Comparison of ENCODE assay signal across 8 cellular contexts in the genomic region with DNA sequence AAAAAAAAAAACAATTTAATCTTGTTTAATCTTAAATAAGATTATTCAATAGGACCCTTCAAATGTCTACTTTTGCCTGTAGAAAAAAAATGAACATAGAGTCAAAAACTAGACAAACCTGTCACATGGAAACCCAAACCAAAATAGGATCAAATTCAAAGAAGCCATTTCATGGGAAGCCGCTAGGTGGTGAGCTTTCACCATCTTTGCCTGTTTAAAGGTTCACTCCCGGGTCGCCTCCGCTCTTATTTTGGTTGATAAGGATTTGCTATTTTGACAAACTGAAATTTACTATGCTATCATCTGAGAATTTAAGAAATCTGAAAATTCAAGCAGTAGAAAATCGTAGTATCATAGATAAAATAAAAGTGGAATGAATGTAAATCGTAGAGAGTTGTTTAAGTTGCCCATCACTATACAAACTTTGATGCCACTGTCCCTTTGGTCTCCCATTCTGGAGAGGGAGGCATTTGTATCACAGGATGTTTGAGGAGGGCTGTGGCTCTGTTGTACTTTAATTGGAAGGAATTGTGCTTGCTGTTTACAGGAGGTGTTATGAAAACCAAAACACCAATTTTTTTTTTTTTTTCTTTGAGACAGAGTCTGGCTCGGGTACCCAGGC. TPM values are rescaled to one million over a fixed set of nuclear protein-coding genes. Genes with fewer than 3 reads are reported as not detected.
DNase-seq lines count a peak whose midpoint lies in the region; ATAC-seq and TF ChIP-seq lines count a peak whose summit lies in the region.

No MANE protein-coding gene starts in this region.

- no peaks in the 10 kb centered on the region for H3K27me3 ChIP-seq in DND-41 (ENCODE audit: insufficient read depth, low read length, poor library complexity)
- H3K27me3 ChIP-seq in Peyer's patch: no peaks in the 10 kb centered on the region

- H3K27ac Mint-ChIP-seq in T-helper 17 cell: no peak overlapping the region

- TF ChIP-seq CTCF in DND-41 (IDR thresholded peaks at IDR 0.05; ENCODE audit: borderline replicate concordance, extremely low read depth, low read length, poor library complexity, severe bottlenecking) (peak; percentile 54), LNCAP (IDR thresholded peaks at IDR 0.05) (peak; percentile 92), Peyer's patch (IDR thresholded peaks at IDR 0.05) (peak; percentile 36 to 82 (median 72))

- ATAC-seq in DND-41 (ENCODE audit: insufficient read depth, low read depth) (no peak), GM19468 (IDR thresholded peaks at IDR 0.05; ENCODE audit: extremely low read depth, unreplicated experiment) (peak; percentile 39), T-helper 17 cell (no peak)

- DNase-seq in DND-41 (no peak), Peyer's patch (peak in 2 of 3 donors; percentile 35 to 67), dermis blood vessel endothelial cell (peak; percentile 80), medulla oblongata (ENCODE audit: extremely low spot score) (peak; percentile 74), T-helper 17 cell (no peak), activated gamma-delta T cell (lab: John Stamatoyannopoulos, UW) (no peak)

- no peaks in the 10 kb centered on the region for H3K4me1 ChIP-seq in DND-41 (ENCODE audit: insufficient read depth, low read length)
- no peaks in the 10 kb centered on the region for H3K4me1 ChIP-seq in Peyer's patch

- H3K36me3 ChIP-seq in DND-41 (ENCODE audit: insufficient read depth, low read length) (no peaks in the 10 kb centered on the region), Peyer's patch (no peaks in the 10 kb centered on the region)

- TF ChIP-seq POLR2A in Peyer's patch (IDR thresholded peaks at IDR 0.05): no peak

- peaks cover 2% of the 10 kb centered on the region for H3K36me3 Mint-ChIP-seq in T-helper 17 cell (ENCODE audit: low read depth)

- H3K27ac ChIP-seq in DND-41 (ENCODE audit: low read length): no peak overlapping the region
- no peak overlapping the region for H3K27ac ChIP-seq in Peyer's patch

- no peaks in the 10 kb centered on the region for H3K27me3 Mint-ChIP-seq in T-helper 17 cell

- no peaks in the 10 kb centered on the region for H4K20me1 ChIP-seq in DND-41 (ENCODE audit: insufficient read depth, low read length)

- no peak overlapping the region for H3K4me2 ChIP-seq in DND-41 (ENCODE audit: insufficient read depth, low read length)

- H3K4me1 Mint-ChIP-seq in T-helper 17 cell: no peaks in the 10 kb centered on the region

- no peaks in the 10 kb centered on the region for H3K9me3 ChIP-seq in DND-41 (ENCODE audit: insufficient read depth, low read length, severe bottlenecking)
- H3K9me3 ChIP-seq in Peyer's patch: no peaks in the 10 kb centered on the region
- H3K9me3 ChIP-seq in T-helper 17 cell (ENCODE audit: control insufficient read depth, low read length, poor library complexity, severe bottlenecking): no peaks in the 10 kb centered on the region

- no peaks in the 10 kb centered on the region for H3K79me2 ChIP-seq in DND-41 (ENCODE audit: insufficient read depth, low read length)

- H2AFZ ChIP-seq in DND-41 (ENCODE audit: low read depth, low read length): no peak overlapping the region

- H3K4me3 ChIP-seq in DND-41 (ENCODE audit: low read depth in 1 of 2, low read length in 2 of 2) (no peak overlapping the region), Peyer's patch (no peak overlapping the region)

- no peak overlapping the region for H3K4me3 Mint-ChIP-seq in T-helper 17 cell

- H3K9ac ChIP-seq in DND-41 (ENCODE audit: low read depth, low read length): no peak overlapping the region

RNA-seq across cellular contexts. Expression of a gene that starts 43.5 kb away (rescaled TPM):
- total RNA-seq in Peyer's patch (1 to 10 TPM in 1 of 4 donors, under 1 TPM in 3; 0.28 to 3.3 (median 0.44) TPM), dermis blood vessel endothelial cell (0.17 and 0.33 TPM in 2 replicates), T-helper 17 cell (not detected)

Comparison
In these comparisons a context has a peak if more than half of its experiments do, and no peak if none do; other contexts are left out.
1. DNase-seq: peak in Peyer's patch (2 of 3), dermis blood vessel endothelial cell (single experiment) and medulla oblongata (single experiment); none in DND-41 (single experiment), T-helper 17 cell (0 of 3) and activated gamma-delta T cell (single experiment).
2. Peak in every context shown above with its lines, with median percentiles within 50 percentile points of each other: CTCF ChIP-seq.